In genomic region chr3:136838641-136839555, GRCh38 we compare ENCODE assay signal across 11 cellular contexts. TPM values are rescaled to one million over a fixed set of nuclear protein-coding genes. Genes with fewer than 3 reads are reported as not detected.
DNase-seq lines count a peak whose midpoint lies in the region; ATAC-seq, FAIRE-seq and TF ChIP-seq lines count a peak whose summit lies in the region.
"Had no signal": no experiment of that assay in that cellular context is flagged by ENCODE, and none has a peak within 500 bp of the region (broad histone marks: within the 10 kb centered on the region; RNA-seq: fewer than 3 reads in every experiment).

No MANE protein-coding gene starts in this region.

- in situ Hi-C loops in gastrocnemius medialis (cut with MboI; ENCODE audit: low sequenced_read_pairs in 4 of 4) = no loop called here

- H3K27me3 ChIP-seq in gastrocnemius medialis (no peaks in the 10 kb centered on the region), small intestine (ENCODE audit: control insufficient read depth in 2 of 2, insufficient read depth in 2 of 2, low read length in 2 of 2) (no peaks in the 10 kb centered on the region)
- H3K27me3 ChIP-seq: stomach had no signal

- no peak for TF ChIP-seq CTCF in activated CD8-positive, alpha-beta T cell treated with anti-CD3 and anti-CD28 coated beads for 36 hours (IDR thresholded peaks at IDR 0.05)
- no peak for TF ChIP-seq CTCF in endothelial cell (IDR thresholded peaks at IDR 0.05; ENCODE audit: unreplicated experiment)
- TF ChIP-seq CTCF in gastrocnemius medialis (IDR thresholded peaks at IDR 0.05 in 4 of 5, conservative IDR thresholded peaks at IDR 0.05 in 1 of 5) = no peak

- H3K27ac Mint-ChIP-seq in activated CD8-positive, alpha-beta T cell treated with anti-CD3 and anti-CD28 coated beads for 36 hours = peak overlapping the region; percentile 22
- H3K27ac Mint-ChIP-seq in activated CD8-positive, alpha-beta T cell treated with anti-CD3 and anti-CD28 coated beads, Interleukin-2, amount 10 ng/mL, durations not matched to agents 7 days and 5 days = no peak overlapping the region
- peak overlapping the region; percentile 33 for H3K27ac Mint-ChIP-seq in endothelial cell (ENCODE audit: unreplicated experiment)
- H3K27ac Mint-ChIP-seq: B cell had no signal

- POLR2A ChIA-PET in activated CD8-positive, alpha-beta T cell treated with anti-CD3 and anti-CD28 coated beads for 36 hours (lab: Charles Lee) = interaction anchor here (0.6 to 0.9 kb wide), 3 partner anchors 23 to 280 kb away, joined by 3 read pairs; no protein-coding TSS in a partner anchor
- POLR2A ChIA-PET in activated CD8-positive, alpha-beta T cell treated with anti-CD3 and anti-CD28 coated beads, Interleukin-2, amount 10 ng/mL, durations not matched to agents 7 days and 5 days (lab: Charles Lee) = interaction anchor here (2.5 kb wide), 1 partner anchor 23 kb away, joined by 12 read pairs; the partner anchor contains the start of gene NCK1

- no peaks in the 10 kb centered on the region for H3K9me3 Mint-ChIP-seq in activated CD8-positive, alpha-beta T cell treated with anti-CD3 and anti-CD28 coated beads for 36 hours
- no peaks in the 10 kb centered on the region for H3K9me3 Mint-ChIP-seq in activated CD8-positive, alpha-beta T cell treated with anti-CD3 and anti-CD28 coated beads, Interleukin-2, amount 10 ng/mL, durations not matched to agents 7 days and 5 days (ENCODE audit: insufficient read depth)
- no peaks in the 10 kb centered on the region for H3K9me3 Mint-ChIP-seq in endothelial cell (ENCODE audit: unreplicated experiment)

- no peak for TF ChIP-seq POLR2A in gastrocnemius medialis (IDR thresholded peaks at IDR 0.05)

- ATAC-seq in activated CD8-positive, alpha-beta T cell treated with anti-CD3 and anti-CD28 coated beads for 36 hours = peak; percentile 75
- ATAC-seq in activated CD8-positive, alpha-beta T cell treated with anti-CD3 and anti-CD28 coated beads, Interleukin-2, amount 10 ng/mL, durations not matched to agents 7 days and 5 days = no peak
- ATAC-seq in gastrocnemius medialis (peak; percentile 30 to 36), HG03469 (IDR thresholded peaks at IDR 0.05; ENCODE audit: unreplicated experiment) (no peak)

- no peak for DNase-seq in activated CD8-positive, alpha-beta T cell treated with anti-CD3 and anti-CD28 coated beads for 36 hours
- DNase-seq in activated CD8-positive, alpha-beta T cell treated with anti-CD3 and anti-CD28 coated beads, Interleukin-2, amount 10 ng/mL, durations not matched to agents 7 days and 5 days = no peak
- DNase-seq in OCI-M1 (lab: John Stamatoyannopoulos, UW) = peak; percentile 78
- DNase-seq in endothelial cell (ENCODE audit: low spot score) = no peak
- no peak for DNase-seq in gastrocnemius medialis
- no peak for DNase-seq in GOT3 (lab: John Stamatoyannopoulos, UW)
- no peak for DNase-seq in small intestine
- DNase-seq: retina, stomach had no signal

- intact Hi-C loops in activated CD8-positive, alpha-beta T cell treated with anti-CD3 and anti-CD28 coated beads for 36 hours (cut with micrococcal nuclease) = no loop called here
- intact Hi-C loops in gastrocnemius medialis (cut with DNase I; ENCODE audit: low total_unique reads) = no loop called here

- 48 to 72% (median 54%) methylated on average over 1 of the region's 1 CpG for WGBS in small intestine, 3 donors

- H3K36me3 ChIP-seq in gastrocnemius medialis (no peaks in the 10 kb centered on the region), small intestine (ENCODE audit: control insufficient read depth in 2 of 2, insufficient read depth in 2 of 2, low read length in 2 of 2) (no peaks in the 10 kb centered on the region)

- no peak for FAIRE-seq in small intestine (lab: Jason Lieb, UNC)

- H3K4me3 ChIP-seq in gastrocnemius medialis (no peak overlapping the region), small intestine (ENCODE audit: low read depth in 1 of 2, low read length in 2 of 2) (no peak overlapping the region)
- H3K4me3 ChIP-seq: stomach had no signal

- H3K4me3 Mint-ChIP-seq in activated CD8-positive, alpha-beta T cell treated with anti-CD3 and anti-CD28 coated beads for 36 hours = no peak overlapping the region
- no peak overlapping the region for H3K4me3 Mint-ChIP-seq in activated CD8-positive, alpha-beta T cell treated with anti-CD3 and anti-CD28 coated beads, Interleukin-2, amount 10 ng/mL, durations not matched to agents 7 days and 5 days
- H3K4me3 Mint-ChIP-seq in endothelial cell (ENCODE audit: unreplicated experiment) = no peak overlapping the region
- H3K4me3 Mint-ChIP-seq: B cell had no signal

- peaks cover 13% of the 10 kb centered on the region for H3K36me3 Mint-ChIP-seq in activated CD8-positive, alpha-beta T cell treated with anti-CD3 and anti-CD28 coated beads for 36 hours (ENCODE audit: low read depth)
- peaks cover 17% of the 10 kb centered on the region for H3K36me3 Mint-ChIP-seq in activated CD8-positive, alpha-beta T cell treated with anti-CD3 and anti-CD28 coated beads, Interleukin-2, amount 10 ng/mL, durations not matched to agents 7 days and 5 days (ENCODE audit: low read depth)
- peaks cover 14% of the 10 kb centered on the region for H3K36me3 Mint-ChIP-seq in endothelial cell (ENCODE audit: low read depth, unreplicated experiment)

- peak overlapping the region; percentile 15 to 44 (median 26) for H3K27ac ChIP-seq in gastrocnemius medialis
- no peak overlapping the region for H3K27ac ChIP-seq in small intestine (ENCODE audit: low read depth in 1 of 2, low read length in 1 of 2)

- peaks cover 12 to 28% of the 10 kb centered on the region in 2 donors for H3K4me1 ChIP-seq in gastrocnemius medialis
- peaks cover 0 to 2% of the 10 kb centered on the region in 2 donors for H3K4me1 ChIP-seq in small intestine (ENCODE audit: control insufficient read depth in 2 of 2, insufficient read depth in 1 of 2, low read depth in 1 of 2, low read length in 1 of 2)

- H3K4me1 Mint-ChIP-seq in activated CD8-positive, alpha-beta T cell treated with anti-CD3 and anti-CD28 coated beads for 36 hours (ENCODE audit: low read depth) = peaks cover 17% of the 10 kb centered on the region
- H3K4me1 Mint-ChIP-seq in activated CD8-positive, alpha-beta T cell treated with anti-CD3 and anti-CD28 coated beads, Interleukin-2, amount 10 ng/mL, durations not matched to agents 7 days and 5 days (ENCODE audit: low read depth) = peaks cover 18% of the 10 kb centered on the region
- H3K4me1 Mint-ChIP-seq in endothelial cell (ENCODE audit: unreplicated experiment) = peaks cover 26% of the 10 kb centered on the region
- H3K4me1 Mint-ChIP-seq: B cell had no signal

- no peaks in the 10 kb centered on the region for H3K9me3 ChIP-seq in gastrocnemius medialis
- no peaks in the 10 kb centered on the region for H3K9me3 ChIP-seq in small intestine (ENCODE audit: control insufficient read depth, low read depth)
- H3K9me3 ChIP-seq: stomach had no signal

- no peaks in the 10 kb centered on the region for H3K27me3 Mint-ChIP-seq in activated CD8-positive, alpha-beta T cell treated with anti-CD3 and anti-CD28 coated beads for 36 hours
- no peaks in the 10 kb centered on the region for H3K27me3 Mint-ChIP-seq in activated CD8-positive, alpha-beta T cell treated with anti-CD3 and anti-CD28 coated beads, Interleukin-2, amount 10 ng/mL, durations not matched to agents 7 days and 5 days (ENCODE audit: low read depth)
- H3K27me3 Mint-ChIP-seq in endothelial cell (ENCODE audit: unreplicated experiment) = peaks cover 3% of the 10 kb centered on the region
- H3K27me3 Mint-ChIP-seq: B cell had no signal

- CTCF ChIA-PET in activated CD8-positive, alpha-beta T cell treated with anti-CD3 and anti-CD28 coated beads for 36 hours (lab: Charles Lee) = interaction anchor here (2.2 kb wide), 1 partner anchor 175 kb away, joined by 6 read pairs; no protein-coding TSS in a partner anchor
- CTCF ChIA-PET in activated CD8-positive, alpha-beta T cell treated with anti-CD3 and anti-CD28 coated beads, Interleukin-2, amount 10 ng/mL, durations not matched to agents 7 days and 5 days (lab: Charles Lee) = interaction anchor here (1.4 to 2.1 kb wide), 5 partner anchors 11 to 175 kb away, joined by 3 to 11 read pairs (median 5); partner anchors contain the start of genes NCK1 and STAG1

RNA-seq across cellular contexts. Expression of gene SLC35G2, which starts 20.0 kb away (rescaled TPM):
- total RNA-seq in activated CD8-positive, alpha-beta T cell treated with anti-CD3 and anti-CD28 coated beads for 36 hours = 1 to 10 TPM; 3.0 TPM
- under 1 TPM in 1 of 2 experiments, not detected in 1; 0.16 TPM for total RNA-seq in activated CD8-positive, alpha-beta T cell treated with anti-CD3 and anti-CD28 coated beads, Interleukin-2, amount 10 ng/mL, durations not matched to agents 7 days and 5 days
- total RNA-seq in endothelial cell (ENCODE audit: unreplicated experiment) (8.2 TPM), gastrocnemius medialis (1 to 10 TPM in 3 of 4 donors, under 1 TPM in 1; 1.00 to 3.2 (median 1.9) TPM)
- polyA plus RNA-seq in small intestine = 1 to 10 TPM in 1 of 3 donors, not detected in 2; 5.1 TPM

RNA-seq across cellular contexts. Expression of gene NCK1, which starts 23.1 kb away (rescaled TPM):
- total RNA-seq in activated CD8-positive, alpha-beta T cell treated with anti-CD3 and anti-CD28 coated beads for 36 hours = 10 to 100 TPM; 31.9 to 34.7 TPM
- total RNA-seq in activated CD8-positive, alpha-beta T cell treated with anti-CD3 and anti-CD28 coated beads, Interleukin-2, amount 10 ng/mL, durations not matched to agents 7 days and 5 days = 10 to 100 TPM; 36.3 to 39.1 TPM
- total RNA-seq in endothelial cell (ENCODE audit: unreplicated experiment) (53.9 TPM), gastrocnemius medialis (10 to 100 TPM; 23.5 to 36.6 (median 27.0) TPM)
- polyA plus RNA-seq in small intestine = 10 to 100 TPM in 2 of 3 donors, 1 to 10 TPM in 1; 8.9 to 17.7 (median 12.7) TPM

Comparison
In these comparisons a context has a peak if more than half of its experiments do, and no peak if none do; other contexts are left out.
1. ATAC-seq: peak in activated CD8-positive, alpha-beta T cell treated with anti-CD3 and anti-CD28 coated beads for 36 hours (single experiment) and gastrocnemius medialis (2 of 2); none in activated CD8-positive, alpha-beta T cell treated with anti-CD3 and anti-CD28 coated beads, Interleukin-2, amount 10 ng/mL, durations not matched to agents 7 days and 5 days (single experiment) and HG03469 (single experiment).
2. H3K27ac ChIP-seq: peak in gastrocnemius medialis (4 of 4); none in small intestine (0 of 2).